ENCODE assay signal across 9 cellular contexts in the genomic region with DNA sequence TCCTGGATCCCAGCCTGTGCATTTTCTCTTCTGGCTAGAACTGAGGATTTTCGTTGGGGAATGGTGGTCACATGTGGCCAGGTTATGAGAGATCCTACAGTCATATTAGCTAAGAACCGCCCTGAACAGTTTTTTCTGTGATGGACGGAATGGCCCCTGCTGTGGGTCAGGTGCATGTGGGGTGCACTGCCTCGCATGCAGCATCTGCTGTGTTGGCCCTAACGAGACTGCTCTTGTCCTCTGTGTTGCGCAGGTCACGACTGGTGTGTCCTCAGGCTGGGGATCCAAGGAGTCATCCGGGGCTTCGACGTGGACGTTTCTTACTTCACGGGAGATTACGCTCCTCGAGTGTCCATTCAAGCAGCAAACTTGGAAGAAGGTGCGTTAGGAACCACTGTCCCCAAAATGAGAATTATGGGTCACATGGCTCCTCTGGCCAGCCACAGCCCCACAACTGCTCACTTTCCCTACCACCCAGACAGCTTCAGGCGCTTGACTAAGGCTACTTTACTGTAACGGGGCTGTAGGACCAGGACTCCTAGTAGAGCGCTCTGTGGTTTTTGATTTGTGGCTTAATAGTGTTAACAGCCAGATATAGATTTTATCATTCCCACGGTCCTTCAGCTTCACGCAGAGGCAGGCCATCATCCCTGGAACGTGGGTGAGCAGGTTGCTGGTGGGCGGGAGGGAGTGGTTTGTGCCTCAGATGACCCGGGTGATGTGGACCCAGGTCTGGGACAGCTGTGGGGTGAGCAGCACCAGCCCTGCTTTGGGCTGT. TPM values are rescaled to one million over a fixed set of nuclear protein-coding genes. Genes with fewer than 3 reads are reported as not detected.
"Had no signal": no experiment of that assay in that cellular context is flagged by ENCODE, and none has a peak within 500 bp of the region (broad histone marks: within the 10 kb centered on the region; RNA-seq: fewer than 3 reads in every experiment).

No MANE protein-coding gene starts in this region.

- H3K4me3 Mint-ChIP-seq: GM23338, H9 had no signal

- DNase-seq: H9, HCEC 1CT had no signal

- H3K27ac Mint-ChIP-seq: GM23338, H9, IgD-negative memory B cell had no signal

- H3K4me3 ChIP-seq: GM23338 had no signal

- ATAC-seq: GM23338 had no signal

- H3K27me3 Mint-ChIP-seq: IgD-negative memory B cell had no signal

- H3K4me2 ChIP-seq: GM23338 had no signal

- H3K27ac ChIP-seq: HL-60 had no signal

- FAIRE-seq: H1, H54, HepG2 had no signal

- H3K4me1 Mint-ChIP-seq: GM23338, H9 had no signal

- H2AFZ ChIP-seq: GM23338 had no signal

- H3K9me3 Mint-ChIP-seq: H9, IgD-negative memory B cell had no signal

- H3K36me3 Mint-ChIP-seq: IgD-negative memory B cell had no signal

RNA-seq across cellular contexts. Expression of gene ALLC, which starts 21.8 kb away (rescaled TPM):
- total RNA-seq: GM23338, H1, H9, HT1080 had no signal
- polyA plus RNA-seq: GM23338, H1, IgD-negative memory B cell had no signal

RNA-seq across cellular contexts. Expression of gene DCDC2C, which starts 23.6 kb away (rescaled TPM):
- total RNA-seq: GM23338, H1, H9, HepG2 had no signal
- polyA plus RNA-seq: HepG2, IgD-negative memory B cell had no signal
